Comparison of ENCODE assay signal across 11 cellular contexts in genomic region chr20:58408603-58409246, GRCh38. TPM values are rescaled to one million over a fixed set of nuclear protein-coding genes. Genes with fewer than 3 reads are reported as not detected.
A peak's percentile ranks its signal among the peaks of the same experiment; 100 is the strongest.
DNase-seq lines count a peak whose midpoint lies in the region; ATAC-seq, FAIRE-seq and TF ChIP-seq lines count a peak whose summit lies in the region.
"Had no signal": no experiment of that assay in that cellular context is flagged by ENCODE, and none has a peak within 500 bp of the region (broad histone marks: within the 10 kb centered on the region; RNA-seq: fewer than 3 reads in every experiment).

No MANE protein-coding gene starts in this region.

- H3K9ac ChIP-seq in astrocyte (ENCODE audit: low read length) = no peak overlapping the region

- peak overlapping the region; percentile 58 for H3K27ac Mint-ChIP-seq in astrocyte (ENCODE audit: unreplicated experiment)

- no peaks in the 10 kb centered on the region for H3K27me3 Mint-ChIP-seq in astrocyte (ENCODE audit: low read depth, unreplicated experiment)

- H3K4me1 ChIP-seq in astrocyte (ENCODE audit: insufficient read depth, low read length) = peaks cover 18% of the 10 kb centered on the region
- H3K4me1 ChIP-seq in neutrophil (ENCODE audit: control insufficient read depth in 1 of 2, insufficient read depth in 1 of 2, low read depth in 1 of 2, low read length in 1 of 2) = peaks cover 41 to 45% of the 10 kb centered on the region in 2 experiments

- H3K9me3 ChIP-seq in astrocyte (ENCODE audit: insufficient read depth, low read depth, low read length) (no peaks in the 10 kb centered on the region), neutrophil (no peaks in the 10 kb centered on the region)
- H3K9me3 ChIP-seq: SJCRH30 had no signal

- H3K4me1 Mint-ChIP-seq in astrocyte (ENCODE audit: low read depth, unreplicated experiment) = peaks cover 25% of the 10 kb centered on the region

- H3K79me2 ChIP-seq in astrocyte (ENCODE audit: insufficient read depth, low read length) = peaks cover 91% of the 10 kb centered on the region

- peak; percentile 46 for DNase-seq in ELR (ENCODE audit: low read depth)
- peak; percentile 30 for DNase-seq in HuH-7 (ENCODE audit: low spot score)
- no peak for DNase-seq in astrocyte (ENCODE audit: low read depth)
- DNase-seq in NCI-H1694 treated with DMSO at 0.1 percent for 48 hours (lab: John Stamatoyannopoulos, UW) = no peak
- DNase-seq in UCSD-AML1 (lab: John Stamatoyannopoulos, UW; ENCODE audit: unreplicated experiment) = no peak
- no peak for DNase-seq in NCI-H82 (lab: John Stamatoyannopoulos, UW)
- DNase-seq: stimulated activated CD4-positive, alpha-beta T cell treated with anti-CD3 and anti-CD28 coated beads, Interleukin-2, amount 100 ng/mL, for 48 hours had no signal

- H3K36me3 ChIP-seq in astrocyte (ENCODE audit: insufficient read depth, low read length) (no peaks in the 10 kb centered on the region), neutrophil (no peaks in the 10 kb centered on the region)

- H3K4me2 ChIP-seq in astrocyte (ENCODE audit: low read length) = no peak overlapping the region

- H2AFZ ChIP-seq in astrocyte (ENCODE audit: low read depth, low read length) = no peak overlapping the region

- H3K27me3 ChIP-seq in astrocyte (ENCODE audit: insufficient read depth, low read length) = no peaks in the 10 kb centered on the region
- no peaks in the 10 kb centered on the region for H3K27me3 ChIP-seq in neutrophil
- H3K27me3 ChIP-seq: SJCRH30 had no signal

- H3K4me3 ChIP-seq in astrocyte (ENCODE audit: insufficient read depth, low read depth, low read length) = no peak overlapping the region
- H3K4me3 ChIP-seq in neutrophil (ENCODE audit: low read depth in 1 of 2, low read length in 1 of 2) = peak overlapping the region in 1 of 2 experiments; percentile 19
- H3K4me3 ChIP-seq: SJCRH30 had no signal

- no peak for ATAC-seq in HG03025 (IDR thresholded peaks at IDR 0.05; ENCODE audit: low FRiP score, unreplicated experiment)

- H3K9me3 Mint-ChIP-seq in astrocyte (ENCODE audit: unreplicated experiment) = no peaks in the 10 kb centered on the region

- H3K27ac ChIP-seq in astrocyte (ENCODE audit: low read depth, low read length) (no peak overlapping the region), neutrophil (peak overlapping the region; percentile 88)
- H3K27ac ChIP-seq: SJCRH30 had no signal

- TF ChIP-seq CTCF in astrocyte (IDR thresholded peaks at IDR 0.05; ENCODE audit: insufficient read depth, low read depth, low read length) (no peak), neutrophil (IDR thresholded peaks at IDR 0.05) (no peak)

- H4K20me1 ChIP-seq in astrocyte (ENCODE audit: insufficient read depth, low read length) = peaks cover 77% of the 10 kb centered on the region

- no peak for FAIRE-seq in astrocyte (lab: Jason Lieb, UNC)
- FAIRE-seq: islet of Langerhans had no signal

- no peak overlapping the region for H3K4me3 Mint-ChIP-seq in astrocyte (ENCODE audit: unreplicated experiment)

- no peaks in the 10 kb centered on the region for H3K36me3 Mint-ChIP-seq in astrocyte (ENCODE audit: low read depth, unreplicated experiment)

RNA-seq across cellular contexts. Expression of gene VAPB, which starts 19.7 kb away (rescaled TPM):
- 57.6 and 61.5 TPM in 2 replicates for total RNA-seq in astrocyte

Comparison
In these comparisons a context has a peak if more than half of its experiments do, and no peak if none do; other contexts are left out.
1. DNase-seq: peak in ELR (single experiment) and HuH-7 (single experiment); none in astrocyte (single experiment), NCI-H1694 treated with DMSO at 0.1 percent for 48 hours (single experiment), UCSD-AML1 (single experiment) and NCI-H82 (single experiment).